ENCODE assay signal across 8 cellular contexts in genomic region chr16:89115216-89115949, GRCh38. TPM values are rescaled to one million over a fixed set of nuclear protein-coding genes. Genes with fewer than 3 reads are reported as not detected.
DNase-seq lines count a peak whose midpoint lies in the region; TF ChIP-seq lines count a peak whose summit lies in the region.

No MANE protein-coding gene starts in this region.

- no peak overlapping the region for H4K8ac ChIP-seq in H9 (replicated peaks; ENCODE audit: insufficient read length, low read depth, low read length)

- peaks cover 18 to 52% (median 47%) of the 10 kb centered on the region in 3 experiments for H3K36me3 Mint-ChIP-seq in H9 (ENCODE audit: insufficient read depth in 1 of 3, low read depth in 3 of 3)

- H2BK12ac ChIP-seq in H9 (ENCODE audit: insufficient read length, low read depth, low read length): no peak overlapping the region

- no peaks in the 10 kb centered on the region for H3K27me3 Mint-ChIP-seq in H9 (ENCODE audit: low read depth)

- intact Hi-C loops in left ventricle myocardium inferior (cut with micrococcal nuclease): no loop called here

- H2AFZ ChIP-seq in H9 (ENCODE audit: low read length) (no peak overlapping the region), OCI-LY1 (ENCODE audit: low read length) (no peak overlapping the region)

- no peak overlapping the region for H3K14ac ChIP-seq in H9 (ENCODE audit: insufficient read depth, low read length)

- no peak overlapping the region for H2BK20ac ChIP-seq in H9 (ENCODE audit: low read depth, low read length, poor library complexity, severe bottlenecking)

- H3F3A ChIP-seq in OCI-LY1 (ENCODE audit: insufficient read depth, low read length): no peaks in the 10 kb centered on the region

- TF ChIP-seq CTCF in H9 (conservative IDR thresholded peaks at IDR 0.05) (no peak), OCI-LY1 (IDR thresholded peaks at IDR 0.05; ENCODE audit: low read length) (no peak), left ventricle myocardium inferior (IDR thresholded peaks at IDR 0.05; ENCODE audit: borderline replicate concordance) (no peak)

- no peaks in the 10 kb centered on the region for H3K27me3 ChIP-seq in H9 (ENCODE audit: insufficient read depth, low read length)
- H3K27me3 ChIP-seq in OCI-LY1 (ENCODE audit: insufficient read depth, low read length): no peaks in the 10 kb centered on the region
- no peaks in the 10 kb centered on the region for H3K27me3 ChIP-seq in left ventricle myocardium inferior (ENCODE audit: low read depth)

- no peak overlapping the region for H3K4me3 Mint-ChIP-seq in H9

- no peak overlapping the region for H3T11ph ChIP-seq in H9 (ENCODE audit: low read length)

- no peak overlapping the region for H3K23ac ChIP-seq in H9 (ENCODE audit: insufficient read length, low read depth, low read length)

- no peak overlapping the region for H3K18ac ChIP-seq in H9 (ENCODE audit: insufficient read length, low read depth, low read length)

- no peaks in the 10 kb centered on the region for H3K9me2 ChIP-seq in OCI-LY1 (ENCODE audit: low read depth, low read length)

- DNase-seq in GDM1 (lab: John Stamatoyannopoulos, UW): peak; percentile 96
- no peak for DNase-seq in H9
- peak; percentile 77 to 81 for DNase-seq in activated T-helper 1 cell treated with anti-CD3 and anti-CD28 coated beads, Interleukin-2, amount 50 U/mL, for 16 hours (ENCODE audit: low read depth in 1 of 2, low spot score in 1 of 2)
- peak; percentile 71 for DNase-seq in left ventricle myocardium inferior
- DNase-seq in stimulated activated CD4-positive, alpha-beta T cell treated with anti-CD3 and anti-CD28 coated beads, Interleukin-2, amount 100 ng/mL, for 24 hours: peak; percentile 79 to 84
- no peak for DNase-seq in NCI-H2227 (lab: John Stamatoyannopoulos, UW; ENCODE audit: unreplicated experiment)
- DNase-seq in EL: no peak

- peaks cover 93% of the 10 kb centered on the region for H3K36me3 ChIP-seq in OCI-LY1 (ENCODE audit: insufficient read depth, low read length)
- H3K36me3 ChIP-seq in left ventricle myocardium inferior: peaks cover 81% of the 10 kb centered on the region

- no peak overlapping the region for H3K4ac ChIP-seq in H9 (ENCODE audit: low read depth, low read length)

- no peak overlapping the region for H3K27ac ChIP-seq in H9 (ENCODE audit: insufficient read length, low read depth, low read length)
- H3K27ac ChIP-seq in OCI-LY1 (ENCODE audit: low read depth, low read length, poor library complexity, severe bottlenecking): peak overlapping the region; percentile 97
- peak overlapping the region; percentile 19 for H3K27ac ChIP-seq in left ventricle myocardium inferior (replicated peaks)

- no peak overlapping the region for H2BK15ac ChIP-seq in H9 (ENCODE audit: low read depth, low read length)

- no peaks in the 10 kb centered on the region for H3K9me3 Mint-ChIP-seq in H9

- no peaks in the 10 kb centered on the region; the same call in 1 of the 2 replicates for H3K4me1 ChIP-seq in H9 (ENCODE audit: insufficient read depth, low read length)
- peaks cover 63% of the 10 kb centered on the region for H3K4me1 ChIP-seq in OCI-LY1 (ENCODE audit: insufficient read depth, low read length, severe bottlenecking)
- H3K4me1 ChIP-seq in left ventricle myocardium inferior: peaks cover 3% of the 10 kb centered on the region

- no peak overlapping the region for H4K5ac ChIP-seq in H9 (ENCODE audit: insufficient read length, low read depth, low read length)

- no peak overlapping the region for H3K4me2 ChIP-seq in H9 (ENCODE audit: insufficient read depth, insufficient read length, low read length)
- H3K4me2 ChIP-seq in OCI-LY1 (ENCODE audit: low read length): peak overlapping the region; percentile 61

- no peak overlapping the region for H2AK5ac ChIP-seq in H9 (ENCODE audit: insufficient read length, low read length)

- no peak overlapping the region for H2BK120ac ChIP-seq in H9 (ENCODE audit: low read depth, low read length, poor library complexity, severe bottlenecking)

- H4K20me1 ChIP-seq in H9 (ENCODE audit: control insufficient read depth, insufficient read depth, insufficient read length) (peaks cover 2% of the 10 kb centered on the region), OCI-LY1 (ENCODE audit: insufficient read depth, low read length) (no peaks in the 10 kb centered on the region)

- peak overlapping the region; percentile 58 to 93 (median 85); a peak in 4 of 7 replicates for H3K27ac Mint-ChIP-seq in H9

- H3K4me3 ChIP-seq in OCI-LY1 (ENCODE audit: low read depth, low read length, poor library complexity, severe bottlenecking) (peak overlapping the region; percentile 44), left ventricle myocardium inferior (peak overlapping the region; percentile 23)

- H3K9me3 ChIP-seq in H9 (ENCODE audit: control insufficient read depth, low read depth, low read length) (no peaks in the 10 kb centered on the region), OCI-LY1 (ENCODE audit: low read length) (no peaks in the 10 kb centered on the region), left ventricle myocardium inferior (replicated peaks) (no peaks in the 10 kb centered on the region)

- H2BK5ac ChIP-seq in H9 (ENCODE audit: insufficient read length, low read length): no peak overlapping the region

- no peaks in the 10 kb centered on the region for H3K79me1 ChIP-seq in H9 (ENCODE audit: insufficient read depth, low read depth, low read length, poor library complexity, severe bottlenecking)

- peaks cover 19 to 21% of the 10 kb centered on the region in 2 experiments for H3K4me1 Mint-ChIP-seq in H9

- no peak overlapping the region for H3K56ac ChIP-seq in H9 (ENCODE audit: insufficient read length, low read depth, low read length)

- H3K79me2 ChIP-seq in H9 (ENCODE audit: insufficient read depth, low read length) (no peaks in the 10 kb centered on the region), OCI-LY1 (ENCODE audit: insufficient read depth, low read length) (0 out of 2 replicates have a peak, but pooled peaks cover 2% of the 10 kb centered on the region)

- H4K91ac ChIP-seq in H9 (ENCODE audit: insufficient read length, low read depth, low read length): no peak overlapping the region

- H3K23me2 ChIP-seq in H9 (ENCODE audit: insufficient read length, low read depth, low read length, poor library complexity, severe bottlenecking): no peaks in the 10 kb centered on the region

- H3K9ac ChIP-seq in H9 (ENCODE audit: extremely low read depth, insufficient read length, low read length) (no peak overlapping the region), OCI-LY1 (ENCODE audit: low read length) (peak overlapping the region; percentile 62; the same call in 1 of the 2 replicates)

- WGBS in H9 (ENCODE audit: extremely low coverage, insufficient read length, low lambda C conversion rate): no CpG with 5 or more reads among the region's 27 CpGs

RNA-seq across cellular contexts. Expression of gene ACSF3, which starts 21.7 kb away (rescaled TPM):
- total RNA-seq in H9 (2021): 22.3 and 31.3 TPM in 2 replicates
- 16.7 TPM for total RNA-seq in left ventricle myocardium inferior

RNA-seq across cellular contexts. Expression of gene CDH15, which starts 56.2 kb away (rescaled TPM):
- total RNA-seq in H9 (2021) (0.18 and 0.28 TPM in 2 replicates), left ventricle myocardium inferior (not detected)

Comparison
In these comparisons a context has a peak if more than half of its experiments do, and no peak if none do; other contexts are left out.
1. DNase-seq: peak in GDM1 (single experiment), activated T-helper 1 cell treated with anti-CD3 and anti-CD28 coated beads, Interleukin-2, amount 50 U/mL, for 16 hours (2 of 2), left ventricle myocardium inferior (single experiment) and stimulated activated CD4-positive, alpha-beta T cell treated with anti-CD3 and anti-CD28 coated beads, Interleukin-2, amount 100 ng/mL, for 24 hours (2 of 2); none in H9 (single experiment), NCI-H2227 (single experiment) and EL (single experiment).